In the genomic region with DNA sequence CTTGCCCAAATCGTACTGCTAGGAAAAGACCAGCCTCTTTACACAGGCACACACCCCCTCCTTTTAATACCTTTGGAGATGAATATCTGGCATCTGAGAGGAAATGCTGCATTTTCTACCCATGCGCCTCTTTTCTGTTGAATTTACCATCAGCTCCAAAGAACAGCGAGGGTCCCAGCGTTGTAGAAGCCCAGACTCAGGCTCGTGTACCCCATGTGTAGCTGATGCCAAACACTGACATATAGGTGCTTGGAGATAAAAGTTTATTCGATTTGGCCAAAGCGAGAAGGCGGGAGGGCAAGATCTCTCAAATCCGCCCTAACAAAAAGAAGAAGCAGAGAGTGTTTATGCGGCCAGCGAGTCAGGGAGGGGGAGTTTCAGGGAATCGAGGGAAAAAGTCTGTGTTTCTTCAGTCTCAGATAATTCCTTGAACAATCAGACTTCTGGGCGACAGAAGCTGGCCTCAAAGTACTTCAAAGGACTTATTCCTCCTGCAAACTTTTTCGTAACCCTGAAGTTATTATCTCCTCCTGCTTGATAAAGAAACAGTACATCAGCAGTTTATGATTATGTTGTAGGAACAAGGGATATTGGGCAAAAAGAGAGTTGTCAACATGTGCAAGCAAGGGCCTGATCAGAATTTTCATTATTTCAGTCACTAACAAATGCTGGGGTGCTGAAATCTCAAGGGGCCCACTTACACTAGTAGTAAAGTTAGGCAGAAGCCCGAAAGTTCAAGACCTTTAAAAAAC, we compare ENCODE assay signal across 1 cellular context.
TF ChIP-seq lines count a peak whose summit lies in the region.

No MANE protein-coding gene starts in this region.

TF ChIP-seq in WTC11, 78 proteins besides CTCF, POLR2A, EP300 and RAD21 (continued from another document):
- TF ChIP-seq, protein P1, sequence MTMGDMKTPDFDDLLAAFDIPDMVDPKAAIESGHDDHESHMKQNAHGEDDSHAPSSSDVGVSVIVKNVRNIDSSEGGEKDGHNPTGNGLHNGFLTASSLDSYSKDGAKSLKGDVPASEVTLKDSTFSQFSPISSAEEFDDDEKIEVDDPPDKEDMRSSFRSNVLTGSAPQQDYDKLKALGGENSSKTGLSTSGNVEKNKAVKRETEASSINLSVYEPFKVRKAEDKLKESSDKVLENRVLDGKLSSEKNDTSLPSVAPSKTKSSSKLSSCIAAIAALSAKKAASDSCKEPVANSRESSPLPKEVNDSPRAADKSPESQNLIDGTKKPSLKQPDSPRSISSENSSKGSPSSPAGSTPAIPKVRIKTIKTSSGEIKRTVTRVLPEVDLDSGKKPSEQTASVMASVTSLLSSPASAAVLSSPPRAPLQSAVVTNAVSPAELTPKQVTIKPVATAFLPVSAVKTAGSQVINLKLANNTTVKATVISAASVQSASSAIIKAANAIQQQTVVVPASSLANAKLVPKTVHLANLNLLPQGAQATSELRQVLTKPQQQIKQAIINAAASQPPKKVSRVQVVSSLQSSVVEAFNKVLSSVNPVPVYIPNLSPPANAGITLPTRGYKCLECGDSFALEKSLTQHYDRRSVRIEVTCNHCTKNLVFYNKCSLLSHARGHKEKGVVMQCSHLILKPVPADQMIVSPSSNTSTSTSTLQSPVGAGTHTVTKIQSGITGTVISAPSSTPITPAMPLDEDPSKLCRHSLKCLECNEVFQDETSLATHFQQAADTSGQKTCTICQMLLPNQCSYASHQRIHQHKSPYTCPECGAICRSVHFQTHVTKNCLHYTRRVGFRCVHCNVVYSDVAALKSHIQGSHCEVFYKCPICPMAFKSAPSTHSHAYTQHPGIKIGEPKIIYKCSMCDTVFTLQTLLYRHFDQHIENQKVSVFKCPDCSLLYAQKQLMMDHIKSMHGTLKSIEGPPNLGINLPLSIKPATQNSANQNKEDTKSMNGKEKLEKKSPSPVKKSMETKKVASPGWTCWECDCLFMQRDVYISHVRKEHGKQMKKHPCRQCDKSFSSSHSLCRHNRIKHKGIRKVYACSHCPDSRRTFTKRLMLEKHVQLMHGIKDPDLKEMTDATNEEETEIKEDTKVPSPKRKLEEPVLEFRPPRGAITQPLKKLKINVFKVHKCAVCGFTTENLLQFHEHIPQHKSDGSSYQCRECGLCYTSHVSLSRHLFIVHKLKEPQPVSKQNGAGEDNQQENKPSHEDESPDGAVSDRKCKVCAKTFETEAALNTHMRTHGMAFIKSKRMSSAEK (CRISPR knock-in tag; IDR thresholded peaks at IDR 0.05; ENCODE audit: borderline replicate concordance) = no peak
- TF ChIP-seq, protein P2, sequence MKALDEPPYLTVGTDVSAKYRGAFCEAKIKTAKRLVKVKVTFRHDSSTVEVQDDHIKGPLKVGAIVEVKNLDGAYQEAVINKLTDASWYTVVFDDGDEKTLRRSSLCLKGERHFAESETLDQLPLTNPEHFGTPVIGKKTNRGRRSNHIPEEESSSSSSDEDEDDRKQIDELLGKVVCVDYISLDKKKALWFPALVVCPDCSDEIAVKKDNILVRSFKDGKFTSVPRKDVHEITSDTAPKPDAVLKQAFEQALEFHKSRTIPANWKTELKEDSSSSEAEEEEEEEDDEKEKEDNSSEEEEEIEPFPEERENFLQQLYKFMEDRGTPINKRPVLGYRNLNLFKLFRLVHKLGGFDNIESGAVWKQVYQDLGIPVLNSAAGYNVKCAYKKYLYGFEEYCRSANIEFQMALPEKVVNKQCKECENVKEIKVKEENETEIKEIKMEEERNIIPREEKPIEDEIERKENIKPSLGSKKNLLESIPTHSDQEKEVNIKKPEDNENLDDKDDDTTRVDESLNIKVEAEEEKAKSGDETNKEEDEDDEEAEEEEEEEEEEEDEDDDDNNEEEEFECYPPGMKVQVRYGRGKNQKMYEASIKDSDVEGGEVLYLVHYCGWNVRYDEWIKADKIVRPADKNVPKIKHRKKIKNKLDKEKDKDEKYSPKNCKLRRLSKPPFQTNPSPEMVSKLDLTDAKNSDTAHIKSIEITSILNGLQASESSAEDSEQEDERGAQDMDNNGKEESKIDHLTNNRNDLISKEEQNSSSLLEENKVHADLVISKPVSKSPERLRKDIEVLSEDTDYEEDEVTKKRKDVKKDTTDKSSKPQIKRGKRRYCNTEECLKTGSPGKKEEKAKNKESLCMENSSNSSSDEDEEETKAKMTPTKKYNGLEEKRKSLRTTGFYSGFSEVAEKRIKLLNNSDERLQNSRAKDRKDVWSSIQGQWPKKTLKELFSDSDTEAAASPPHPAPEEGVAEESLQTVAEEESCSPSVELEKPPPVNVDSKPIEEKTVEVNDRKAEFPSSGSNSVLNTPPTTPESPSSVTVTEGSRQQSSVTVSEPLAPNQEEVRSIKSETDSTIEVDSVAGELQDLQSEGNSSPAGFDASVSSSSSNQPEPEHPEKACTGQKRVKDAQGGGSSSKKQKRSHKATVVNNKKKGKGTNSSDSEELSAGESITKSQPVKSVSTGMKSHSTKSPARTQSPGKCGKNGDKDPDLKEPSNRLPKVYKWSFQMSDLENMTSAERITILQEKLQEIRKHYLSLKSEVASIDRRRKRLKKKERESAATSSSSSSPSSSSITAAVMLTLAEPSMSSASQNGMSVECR (CRISPR knock-in tag; IDR thresholded peaks at IDR 0.05; ENCODE audit: borderline replicate concordance) = no peak
- no peak for TF ChIP-seq OVOL2 (CRISPR knock-in tag; IDR thresholded peaks at IDR 0.05; ENCODE audit: borderline replicate concordance)
- TF ChIP-seq, protein P3, sequence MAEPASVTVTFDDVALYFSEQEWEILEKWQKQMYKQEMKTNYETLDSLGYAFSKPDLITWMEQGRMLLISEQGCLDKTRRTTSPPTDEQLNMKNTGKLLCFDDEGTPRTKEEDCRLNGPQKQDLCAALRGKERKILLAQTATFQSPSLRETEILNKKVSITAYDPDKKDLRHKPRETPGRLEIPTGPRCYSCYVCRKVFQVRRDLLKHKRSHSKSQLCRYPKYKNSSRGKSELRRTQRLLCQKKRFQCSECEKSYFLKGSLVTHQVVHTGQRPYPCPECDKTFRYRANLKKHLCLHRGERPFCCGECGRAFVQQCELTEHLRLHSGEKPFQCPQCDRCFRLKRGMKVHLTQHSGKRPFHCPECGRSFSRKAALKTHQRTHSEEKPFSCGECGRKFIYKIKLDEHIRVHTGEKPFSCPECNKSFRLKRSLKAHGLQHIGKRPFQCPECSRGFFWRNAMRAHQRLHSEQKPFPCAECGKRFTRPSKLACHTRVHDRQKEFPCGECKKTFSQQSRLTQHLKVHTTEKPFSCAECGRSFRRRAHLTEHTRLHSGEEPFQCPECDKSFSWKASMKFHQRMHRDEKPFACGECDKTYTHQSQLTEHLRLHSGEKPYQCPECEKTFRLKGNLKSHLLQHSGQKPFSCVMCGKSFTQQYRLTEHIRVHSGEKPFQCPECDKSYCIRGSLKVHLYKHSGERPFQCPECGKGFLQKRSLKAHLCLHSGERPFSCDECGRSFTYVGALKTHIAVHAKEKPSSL (CRISPR knock-in tag; conservative IDR thresholded peaks at IDR 0.05) = no peak
- TF ChIP-seq, protein P4, sequence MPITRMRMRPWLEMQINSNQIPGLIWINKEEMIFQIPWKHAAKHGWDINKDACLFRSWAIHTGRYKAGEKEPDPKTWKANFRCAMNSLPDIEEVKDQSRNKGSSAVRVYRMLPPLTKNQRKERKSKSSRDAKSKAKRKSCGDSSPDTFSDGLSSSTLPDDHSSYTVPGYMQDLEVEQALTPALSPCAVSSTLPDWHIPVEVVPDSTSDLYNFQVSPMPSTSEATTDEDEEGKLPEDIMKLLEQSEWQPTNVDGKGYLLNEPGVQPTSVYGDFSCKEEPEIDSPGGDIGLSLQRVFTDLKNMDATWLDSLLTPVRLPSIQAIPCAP (CRISPR knock-in tag; IDR thresholded peaks at IDR 0.05) = no peak
- no peak for TF ChIP-seq ATF1 (CRISPR knock-in tag; IDR thresholded peaks at IDR 0.05)
- TF ChIP-seq, protein P5, sequence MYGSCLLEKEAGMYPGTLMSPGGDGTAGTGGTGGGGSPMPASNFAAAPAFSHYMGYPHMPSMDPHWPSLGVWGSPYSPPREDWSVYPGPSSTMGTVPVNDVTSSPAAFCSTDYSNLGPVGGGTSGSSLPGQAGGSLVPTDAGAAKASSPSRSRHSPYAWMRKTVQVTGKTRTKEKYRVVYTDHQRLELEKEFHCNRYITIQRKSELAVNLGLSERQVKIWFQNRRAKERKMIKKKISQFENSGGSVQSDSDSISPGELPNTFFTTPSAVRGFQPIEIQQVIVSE (CRISPR knock-in tag; IDR thresholded peaks at IDR 0.05; ENCODE audit: borderline replicate concordance) = no peak
- TF ChIP-seq IRF2 (CRISPR knock-in tag; IDR thresholded peaks at IDR 0.05; ENCODE audit: borderline replicate concordance, low read depth) = no peak
- no peak for TF ChIP-seq PRRX2 (CRISPR knock-in tag; IDR thresholded peaks at IDR 0.05)
- no peak for TF ChIP-seq ZNF121 (CRISPR knock-in tag; IDR thresholded peaks at IDR 0.05)
